In genomic region chr1:160342520-160342919, GRCh38 we compare ENCODE assay signal across 8 cellular contexts.
A peak's percentile ranks its signal among the peaks of the same experiment; 100 is the strongest.
DNase-seq lines count a peak whose midpoint lies in the region; ATAC-seq and TF ChIP-seq lines count a peak whose summit lies in the region.

No MANE protein-coding gene starts in this region.

- H3K4me1 ChIP-seq in OCI-LY1 (ENCODE audit: insufficient read depth, low read length, severe bottlenecking) (peaks cover 44% of the 10 kb centered on the region), duodenal mucosa (ENCODE audit: control insufficient read depth in 1 of 2, insufficient read depth in 2 of 2, low read length in 2 of 2) (peaks cover 35 to 38% of the 10 kb centered on the region in 2 donors), mucosa of rectum (ENCODE audit: control insufficient read depth in 2 of 2, insufficient read depth in 2 of 2, low read length in 2 of 2) (peaks cover 23 to 29% of the 10 kb centered on the region in 2 donors)

- no peaks in the 10 kb centered on the region for H3K27me3 ChIP-seq in GM06990 (replicated peaks; ENCODE audit: control insufficient read depth, insufficient read depth, low read length)
- no peaks in the 10 kb centered on the region for H3K27me3 ChIP-seq in OCI-LY1 (ENCODE audit: insufficient read depth, low read length)
- no peaks in the 10 kb centered on the region for H3K27me3 ChIP-seq in duodenal mucosa (ENCODE audit: control insufficient read depth in 1 of 2, insufficient read depth in 2 of 2, low read length in 2 of 2)
- no peaks in the 10 kb centered on the region for H3K27me3 ChIP-seq in mucosa of rectum (ENCODE audit: control insufficient read depth in 2 of 2, insufficient read depth in 2 of 2, low read length in 2 of 2)

- peak overlapping the region; percentile 96 for H3K4me3 ChIP-seq in GM06990 (replicated peaks; ENCODE audit: low read depth, low read length)
- H3K4me3 ChIP-seq in OCI-LY1 (ENCODE audit: low read depth, low read length, poor library complexity, severe bottlenecking), result peak overlapping the region; percentile 98
- peak overlapping the region; percentile 94 to 99 for H3K4me3 ChIP-seq in duodenal mucosa (ENCODE audit: low read depth in 1 of 2, low read length in 2 of 2)
- peak overlapping the region; percentile 92 to 99 for H3K4me3 ChIP-seq in mucosa of rectum (ENCODE audit: low read length in 2 of 2)

- DNase-seq in GM06990 (ENCODE audit: extremely low read depth, insufficient read length) (no peak), NCI-H526 treated with DMSO at 0.1 percent for 48 hours (lab: John Stamatoyannopoulos, UW) (no peak), anterior cingulate cortex (lab: John Stamatoyannopoulos, UW) (no peak)

- H3K9me3 ChIP-seq in OCI-LY1 (ENCODE audit: low read length), result no peaks in the 10 kb centered on the region
- H3K9me3 ChIP-seq in duodenal mucosa (ENCODE audit: control insufficient read depth in 1 of 2, low read length in 2 of 2), result no peaks in the 10 kb centered on the region
- no peaks in the 10 kb centered on the region for H3K9me3 ChIP-seq in mucosa of rectum (ENCODE audit: control insufficient read depth in 2 of 2, low read length in 2 of 2)

- 0 out of 2 replicates have a peak, but pooled peaks cover 3% of the 10 kb centered on the region for H4K20me1 ChIP-seq in OCI-LY1 (ENCODE audit: insufficient read depth, low read length)

- ATAC-seq in GM18867 (IDR thresholded peaks at IDR 0.05; ENCODE audit: unreplicated experiment), result no peak
- no peak for ATAC-seq in GM18868 (IDR thresholded peaks at IDR 0.05; ENCODE audit: unreplicated experiment)

- peaks cover 5% of the 10 kb centered on the region for H3K36me3 ChIP-seq in GM06990 (ENCODE audit: control insufficient read depth, insufficient read depth, low read length)
- peaks cover 52% of the 10 kb centered on the region for H3K36me3 ChIP-seq in OCI-LY1 (ENCODE audit: insufficient read depth, low read length)
- peaks cover 20 to 35% of the 10 kb centered on the region in 2 donors for H3K36me3 ChIP-seq in duodenal mucosa (ENCODE audit: control insufficient read depth in 1 of 2, insufficient read depth in 2 of 2, low read length in 2 of 2)
- peaks cover 30 to 37% of the 10 kb centered on the region in 2 donors for H3K36me3 ChIP-seq in mucosa of rectum (ENCODE audit: control insufficient read depth in 2 of 2, insufficient read depth in 2 of 2, low read length in 2 of 2)

- no peak for TF ChIP-seq CTCF in GM06990 (IDR thresholded peaks at IDR 0.05; ENCODE audit: insufficient read depth, low read length, poor library complexity, severe bottlenecking)
- TF ChIP-seq CTCF in OCI-LY1 (IDR thresholded peaks at IDR 0.05; ENCODE audit: low read length), result no peak

- H3F3A ChIP-seq in OCI-LY1 (ENCODE audit: insufficient read depth, low read length), result no peaks in the 10 kb centered on the region

- H3K9me2 ChIP-seq in OCI-LY1 (ENCODE audit: low read depth, low read length), result no peaks in the 10 kb centered on the region

- H3K4me2 ChIP-seq in OCI-LY1 (ENCODE audit: low read length), result peak overlapping the region; percentile 84

- H3K79me2 ChIP-seq in OCI-LY1 (ENCODE audit: insufficient read depth, low read length), result peaks cover 45% of the 10 kb centered on the region

- H2AFZ ChIP-seq in OCI-LY1 (ENCODE audit: low read length), result no peak overlapping the region

- H3K9ac ChIP-seq in OCI-LY1 (ENCODE audit: low read length) (peak overlapping the region; percentile 96), duodenal mucosa (ENCODE audit: low read depth in 1 of 2, low read length in 2 of 2) (peak overlapping the region; percentile 97 to 98), mucosa of rectum (ENCODE audit: low read depth in 1 of 2, low read length in 2 of 2) (peak overlapping the region; percentile 97 to 99)

- H3K27ac ChIP-seq in OCI-LY1 (ENCODE audit: low read depth, low read length, poor library complexity, severe bottlenecking) (peak overlapping the region; percentile 21), duodenal mucosa (ENCODE audit: low read depth, low read length) (peak overlapping the region; percentile 78), mucosa of rectum (ENCODE audit: low read depth in 2 of 2, low read length in 2 of 2) (peak overlapping the region; percentile 87 to 91)

Comparison
In these comparisons a context has a peak if more than half of its experiments do, and no peak if none do; other contexts are left out.
1. H3K27ac ChIP-seq: peak in every context shown above with its lines; median percentile 89 in mucosa of rectum; 78 in duodenal mucosa; 21 in OCI-LY1.